Comparison of ENCODE assay signal across 33 cellular contexts in genomic region chr21:38177919-38178652, GRCh38.
"Had no signal": no experiment of that assay in that cellular context is flagged by ENCODE, and none has a peak within 500 bp of the region (broad histone marks: within the 10 kb centered on the region; RNA-seq: fewer than 3 reads in every experiment).

No MANE protein-coding gene starts in this region.

- H3K4me3 ChIP-seq: ascending aorta, body of pancreas, breast epithelium, PC-9 had no signal

- H3K4me1 ChIP-seq: body of pancreas, breast epithelium had no signal

- H3K27ac ChIP-seq: ascending aorta, body of pancreas, breast epithelium, PC-9, RWPE1, VCaP had no signal

- DNase-seq: activated CD4-positive, alpha-beta T cell treated with anti-CD3 and anti-CD28 coated beads for 1 hour; activated CD4-positive, alpha-beta T cell treated with anti-CD3 and anti-CD28 coated beads, Interleukin-2, amount 10 ng/mL, durations not matched to agents 24 days and 14 days; activated CD4-positive, alpha-beta T cell treated with anti-CD3 and anti-CD28 coated beads, Interleukin-2, amount 50 U/mL, for 4 hours; activated CD4-positive, CD25-positive, alpha-beta regulatory T cell; activated CD8-positive, alpha-beta T cell treated with anti-CD3 and anti-CD28 coated beads for 36 hours; activated gamma-delta T cell; activated naive CD4-positive, alpha-beta T cell treated with Interleukin-2 at 50 U/mL for 16 hours; activated naive CD8-positive, alpha-beta T cell treated with anti-CD3 and anti-CD28 coated beads, Interleukin-2, amount 10 ng/mL, durations not matched to agents 7 days and 5 days; activated T-cell treated with anti-CD3 and anti-CD28 coated beads, Interleukin-2, amount 50 U/mL, for 1 hour; amygdala; body of pancreas; cerebellar nuclear complex; NCI-H1092 treated with DMSO at 0.1 percent for 48 hours; NCI-H1417; NCI-H146; NCI-H187; NCI-H2029 treated with DMSO at 0.1 percent for 48 hours; NCI-H2107; NCI-H345; NCI-H524 treated with DMSO at 0.1 percent for 48 hours; PC-9; SW 1271; T-helper 1 cell; T-helper 2 cell; T-helper 9 cell had no signal

- H3K4me2 ChIP-seq: PC-9 had no signal

- H3K36me3 Mint-ChIP-seq: activated naive CD8-positive, alpha-beta T cell treated with anti-CD3 and anti-CD28 coated beads, Interleukin-2, amount 10 ng/mL, durations not matched to agents 7 days and 5 days had no signal

- ATAC-seq: activated CD8-positive, alpha-beta T cell treated with anti-CD3 and anti-CD28 coated beads for 36 hours; body of pancreas; Right ventricle myocardium inferior had no signal

- H3K9me3 ChIP-seq: ascending aorta, body of pancreas, breast epithelium had no signal

- FAIRE-seq: RCC 7860 had no signal

- H2AFZ ChIP-seq: PC-9 had no signal

- H3K36me3 ChIP-seq: ascending aorta, breast epithelium had no signal

- H3K9me3 Mint-ChIP-seq: activated CD4-positive, alpha-beta T cell treated with anti-CD3 and anti-CD28 coated beads, Interleukin-2, amount 10 ng/mL, durations not matched to agents 24 days and 14 days; activated CD8-positive, alpha-beta T cell treated with anti-CD3 and anti-CD28 coated beads for 36 hours; activated naive CD4-positive, alpha-beta T cell treated with anti-CD3 and anti-CD28 coated beads, Interleukin-2, amount 50 U/mL, for 24 hours; activated naive CD8-positive, alpha-beta T cell treated with anti-CD3 and anti-CD28 coated beads, Interleukin-2, amount 10 ng/mL, durations not matched to agents 7 days and 5 days had no signal

- H3K4me3 Mint-ChIP-seq: activated CD4-positive, alpha-beta T cell treated with anti-CD3 and anti-CD28 coated beads, Interleukin-2, amount 10 ng/mL, durations not matched to agents 24 days and 14 days; activated CD8-positive, alpha-beta T cell treated with anti-CD3 and anti-CD28 coated beads for 36 hours; activated naive CD4-positive, alpha-beta T cell treated with anti-CD3 and anti-CD28 coated beads, Interleukin-2, amount 50 U/mL, for 24 hours; activated naive CD8-positive, alpha-beta T cell treated with anti-CD3 and anti-CD28 coated beads, Interleukin-2, amount 10 ng/mL, durations not matched to agents 7 days and 5 days had no signal

- H3K27me3 ChIP-seq: ascending aorta, body of pancreas, breast epithelium had no signal

- H3K4me1 Mint-ChIP-seq: activated naive CD4-positive, alpha-beta T cell treated with anti-CD3 and anti-CD28 coated beads, Interleukin-2, amount 50 U/mL, for 24 hours; activated naive CD8-positive, alpha-beta T cell treated with anti-CD3 and anti-CD28 coated beads, Interleukin-2, amount 10 ng/mL, durations not matched to agents 7 days and 5 days had no signal

- H3K27ac Mint-ChIP-seq: activated CD4-positive, alpha-beta T cell treated with anti-CD3 and anti-CD28 coated beads, Interleukin-2, amount 10 ng/mL, durations not matched to agents 24 days and 14 days; activated CD8-positive, alpha-beta T cell treated with anti-CD3 and anti-CD28 coated beads for 36 hours; activated naive CD4-positive, alpha-beta T cell treated with anti-CD3 and anti-CD28 coated beads, Interleukin-2, amount 50 U/mL, for 24 hours; activated naive CD8-positive, alpha-beta T cell treated with anti-CD3 and anti-CD28 coated beads, Interleukin-2, amount 10 ng/mL, durations not matched to agents 7 days and 5 days; activated T-helper 2 cell treated with anti-CD3 and anti-CD28 coated beads, Interferon-gamma antibody, Interleukin-2, Interleukin-4, amounts not matched to agents 10 μg/mL and 5 μg/mL and 100 μg/mL, durations not matched to agents 14 hours and 24 hours and 36 hours had no signal
